Comparison of ENCODE assay signal across 20 cellular contexts in the genomic region with DNA sequence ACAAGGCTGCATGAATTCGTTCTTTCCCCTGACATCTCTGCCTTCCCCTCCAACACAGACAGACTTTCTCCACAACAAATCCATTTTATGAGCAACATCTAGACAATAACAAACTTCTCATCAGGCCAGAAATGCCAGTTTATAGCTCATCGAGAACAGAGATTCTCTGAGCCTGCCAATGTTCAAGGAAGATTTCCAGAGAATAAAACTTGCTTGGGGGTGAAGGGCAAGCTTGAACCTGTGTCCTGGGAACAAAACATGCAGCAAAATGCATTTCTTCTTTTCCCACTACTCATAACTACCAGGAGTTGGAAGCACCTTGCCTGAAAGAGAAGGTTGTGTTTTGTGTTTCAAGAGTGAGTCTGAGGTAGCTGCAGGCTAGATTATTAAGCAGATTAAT. TPM values are rescaled to one million over a fixed set of nuclear protein-coding genes. Genes with fewer than 3 reads are reported as not detected.
"Had no signal": no experiment of that assay in that cellular context is flagged by ENCODE, and none has a peak within 500 bp of the region (broad histone marks: within the 10 kb centered on the region; RNA-seq: fewer than 3 reads in every experiment).

No MANE protein-coding gene starts in this region.

- H3K27me3 Mint-ChIP-seq: naive thymus-derived CD8-positive, alpha-beta T cell; progenitor cell of endocrine pancreas had no signal

- DNase-seq: effector memory CD4-positive, alpha-beta T cell; gastrocnemius medialis; heart right ventricle; hypothalamus; mucosa of descending colon; naive thymus-derived CD8-positive, alpha-beta T cell; occipital lobe; pancreas; right lobe of liver; stimulated activated CD4-positive, alpha-beta T cell treated with anti-CD3 and anti-CD28 coated beads, Interleukin-4, amount 100 ng/mL, for 1 hour; stimulated activated CD8-positive, alpha-beta memory T cell treated with anti-CD3 and anti-CD28 coated beads, Interleukin-4, amount 100 ng/mL, for 48 hours; stimulated activated naive CD8-positive, alpha-beta T cell treated with anti-CD3 and anti-CD28 coated beads, Interleukin-15, Interleukin-2, amounts not matched to agents 100 U/mL and 50 U/mL, for 24 hours; upper lobe of right lung had no signal

- H3K9me3 ChIP-seq: gastrocnemius medialis, pancreas, right lobe of liver, upper lobe of right lung had no signal

- H3K4me3 Mint-ChIP-seq: naive thymus-derived CD8-positive, alpha-beta T cell; stimulated activated effector memory CD8-positive, alpha-beta T cell treated with anti-CD3 and anti-CD28 coated beads, Interleukin-12 subunit alpha, Interleukin-12 subunit beta, amount 100 ng/mL, for 72 hours had no signal

- H3K36me3 ChIP-seq: gastrocnemius medialis, heart right ventricle, pancreas, right lobe of liver, tibial nerve, upper lobe of right lung had no signal

- H3K36me3 Mint-ChIP-seq: naive thymus-derived CD8-positive, alpha-beta T cell; stimulated activated effector memory CD8-positive, alpha-beta T cell treated with anti-CD3 and anti-CD28 coated beads, Interleukin-12 subunit alpha, Interleukin-12 subunit beta, amount 100 ng/mL, for 72 hours had no signal

- FAIRE-seq: endometrium, islet of Langerhans, pancreas had no signal

- H3K27ac Mint-ChIP-seq: progenitor cell of endocrine pancreas; stimulated activated effector memory CD8-positive, alpha-beta T cell treated with anti-CD3 and anti-CD28 coated beads, Interleukin-12 subunit alpha, Interleukin-12 subunit beta, amount 100 ng/mL, for 72 hours had no signal

- H3K4me3 ChIP-seq: gastrocnemius medialis, heart right ventricle, mucosa of descending colon, pancreas, right lobe of liver, tibial nerve, upper lobe of right lung had no signal

- H3K27me3 ChIP-seq: gastrocnemius medialis, heart right ventricle, pancreas, right lobe of liver, tibial nerve, upper lobe of right lung had no signal

- H3K27ac ChIP-seq: gastrocnemius medialis, heart right ventricle, pancreas, right lobe of liver, tibial nerve, upper lobe of right lung had no signal

- H3K4me1 ChIP-seq: gastrocnemius medialis, pancreas, right lobe of liver, tibial nerve, upper lobe of right lung had no signal

- ATAC-seq: gastrocnemius medialis; heart right ventricle; left lobe of liver; mucosa of descending colon; naive thymus-derived CD8-positive, alpha-beta T cell; pancreas; right lobe of liver; stimulated activated effector memory CD8-positive, alpha-beta T cell treated with anti-CD3 and anti-CD28 coated beads, Interleukin-12 subunit alpha, Interleukin-12 subunit beta, amount 100 ng/mL, for 72 hours; stimulated activated naive CD8-positive, alpha-beta T cell treated with anti-CD3 and anti-CD28 coated beads, Interleukin-15, Interleukin-2, amounts not matched to agents 100 U/mL and 50 U/mL, for 24 hours; upper lobe of right lung had no signal

RNA-seq across cellular contexts. Expression of gene MAP1LC3B2, which starts 6.8 kb away (rescaled TPM):
- total RNA-seq: epithelial cell of proximal tubule, left lobe of liver, upper lobe of right lung had no signal
